ENCODE assay signal across 15 cellular contexts in genomic region chr4:83247415-83248357, GRCh38. TPM values are rescaled to one million over a fixed set of nuclear protein-coding genes. Genes with fewer than 3 reads are reported as not detected.
DNase-seq lines count a peak whose midpoint lies in the region; ATAC-seq, FAIRE-seq and TF ChIP-seq lines count a peak whose summit lies in the region.
"Had no signal": no experiment of that assay in that cellular context is flagged by ENCODE, and none has a peak within 500 bp of the region (broad histone marks: within the 10 kb centered on the region; RNA-seq: fewer than 3 reads in every experiment).

No MANE protein-coding gene starts in this region.

- no peaks in the 10 kb centered on the region for H3K36me3 ChIP-seq in colonic mucosa

- POLR2A ChIA-PET in activated CD4-positive, alpha-beta T cell treated with anti-CD3 and anti-CD28 coated beads, Interleukin-2, amount 10 ng/mL, durations not matched to agents 7 days and 5 days (lab: Charles Lee), result no interaction called here

- ATAC-seq in left lobe of liver (peak; percentile 21), HG02642 (IDR thresholded peaks at IDR 0.05; ENCODE audit: poor library complexity, unreplicated experiment) (no peak)
- ATAC-seq in stimulated activated memory B cell treated with anti-CD40 and anti-IgM and Interleukin-4, amounts not matched to agents 10 μg/mL and 1 μg/mL and 100 μg/mL, for 72 hours, result peak; percentile 12

- H3K27me3 Mint-ChIP-seq in activated CD4-positive, alpha-beta T cell treated with anti-CD3 and anti-CD28 coated beads, Interleukin-2, amount 10 ng/mL, durations not matched to agents 7 days and 5 days, result peaks cover 25% of the 10 kb centered on the region
- H3K27me3 Mint-ChIP-seq in stimulated activated memory B cell treated with anti-CD40 and anti-IgM and Interleukin-4, amounts not matched to agents 10 μg/mL and 1 μg/mL and 100 μg/mL, for 72 hours, result no peaks in the 10 kb centered on the region

- H3K4me1 ChIP-seq in colonic mucosa, result peaks cover 5% of the 10 kb centered on the region
- H3K4me1 ChIP-seq: BLaER1 had no signal

- no peak for DNase-seq in activated CD4-positive, alpha-beta T cell treated with anti-CD3 and anti-CD28 coated beads, Interleukin-2, amount 10 ng/mL, durations not matched to agents 7 days and 5 days
- DNase-seq in activated CD4-positive, alpha-beta T cell treated with anti-CD3 and anti-CD28 coated beads for 4 hours, result no peak
- DNase-seq in colonic mucosa (no peak), left lobe of liver (ENCODE audit: low spot score) (no peak), coronary artery (ENCODE audit: low spot score) (no peak), RCC 7860 (ENCODE audit: low spot score) (no peak)
- DNase-seq: CD8-positive, alpha-beta memory T cell; NCI-H1417 treated with DMSO at 0.1 percent for 48 hours; NCI-H2029; NCI-H510A treated with DMSO at 0.1 percent for 48 hours; RPMI8226 had no signal

- FAIRE-seq in RCC 7860 (lab: Jason Lieb, UNC), result no peak

- H3K9me3 ChIP-seq in colonic mucosa, result no peaks in the 10 kb centered on the region
- H3K9me3 ChIP-seq: BLaER1 had no signal

- peaks cover 29% of the 10 kb centered on the region for H3K4me1 Mint-ChIP-seq in activated CD4-positive, alpha-beta T cell treated with anti-CD3 and anti-CD28 coated beads, Interleukin-2, amount 10 ng/mL, durations not matched to agents 7 days and 5 days
- peaks cover 38% of the 10 kb centered on the region for H3K4me1 Mint-ChIP-seq in stimulated activated memory B cell treated with anti-CD40 and anti-IgM and Interleukin-4, amounts not matched to agents 10 μg/mL and 1 μg/mL and 100 μg/mL, for 72 hours

- intact Hi-C loops in colonic mucosa (cut with DNase I), result no loop called here

- H3K4me3 Mint-ChIP-seq in activated CD4-positive, alpha-beta T cell treated with anti-CD3 and anti-CD28 coated beads, Interleukin-2, amount 10 ng/mL, durations not matched to agents 7 days and 5 days, result no peak overlapping the region
- no peak overlapping the region for H3K4me3 Mint-ChIP-seq in stimulated activated memory B cell treated with anti-CD40 and anti-IgM and Interleukin-4, amounts not matched to agents 10 μg/mL and 1 μg/mL and 100 μg/mL, for 72 hours
- H3K4me3 Mint-ChIP-seq: CD8-positive, alpha-beta memory T cell had no signal

- H3K9me3 Mint-ChIP-seq in activated CD4-positive, alpha-beta T cell treated with anti-CD3 and anti-CD28 coated beads, Interleukin-2, amount 10 ng/mL, durations not matched to agents 7 days and 5 days, result peaks cover 8% of the 10 kb centered on the region
- no peaks in the 10 kb centered on the region for H3K9me3 Mint-ChIP-seq in stimulated activated memory B cell treated with anti-CD40 and anti-IgM and Interleukin-4, amounts not matched to agents 10 μg/mL and 1 μg/mL and 100 μg/mL, for 72 hours
- H3K9me3 Mint-ChIP-seq: CD8-positive, alpha-beta memory T cell had no signal

- CTCF ChIA-PET in activated CD4-positive, alpha-beta T cell treated with anti-CD3 and anti-CD28 coated beads, Interleukin-2, amount 10 ng/mL, durations not matched to agents 7 days and 5 days (lab: Charles Lee), result interaction anchor here (0.6 to 1.0 kb wide), 2 partner anchors 31 to 110 kb away, joined by 3 read pairs; no protein-coding TSS in a partner anchor

- H3K4me3 ChIP-seq in colonic mucosa, result no peak overlapping the region
- no peak overlapping the region for H3K4me3 ChIP-seq in coronary artery
- H3K4me3 ChIP-seq: BLaER1 had no signal

- TF ChIP-seq CTCF in colonic mucosa (IDR thresholded peaks at IDR 0.05) (no peak), coronary artery (IDR thresholded peaks at IDR 0.05) (no peak)

- H3K9ac ChIP-seq in colonic mucosa (ENCODE audit: low read depth in 2 of 2, low read length in 2 of 2), result peak overlapping the region; percentile 20 to 24
- H3K9ac ChIP-seq: BLaER1 had no signal

- peak overlapping the region; percentile 54 for H3K27ac Mint-ChIP-seq in activated CD4-positive, alpha-beta T cell treated with anti-CD3 and anti-CD28 coated beads, Interleukin-2, amount 10 ng/mL, durations not matched to agents 7 days and 5 days
- no peak overlapping the region for H3K27ac Mint-ChIP-seq in stimulated activated memory B cell treated with anti-CD40 and anti-IgM and Interleukin-4, amounts not matched to agents 10 μg/mL and 1 μg/mL and 100 μg/mL, for 72 hours

- peak overlapping the region; percentile 61 for H3K27ac ChIP-seq in colonic mucosa
- H3K27ac ChIP-seq in coronary artery, result no peak overlapping the region
- H3K27ac ChIP-seq: 22Rv1, BLaER1 had no signal

- H3K27me3 ChIP-seq in colonic mucosa, result no peaks in the 10 kb centered on the region
- H3K27me3 ChIP-seq: BLaER1 had no signal

- H3K36me3 Mint-ChIP-seq in activated CD4-positive, alpha-beta T cell treated with anti-CD3 and anti-CD28 coated beads, Interleukin-2, amount 10 ng/mL, durations not matched to agents 7 days and 5 days (ENCODE audit: low read depth), result peaks cover 33% of the 10 kb centered on the region
- peaks cover 7% of the 10 kb centered on the region for H3K36me3 Mint-ChIP-seq in stimulated activated memory B cell treated with anti-CD40 and anti-IgM and Interleukin-4, amounts not matched to agents 10 μg/mL and 1 μg/mL and 100 μg/mL, for 72 hours

RNA-seq across cellular contexts. Expression of gene COQ2, which starts 36.9 kb away (rescaled TPM):
- total RNA-seq in activated CD4-positive, alpha-beta T cell treated with anti-CD3 and anti-CD28 coated beads, Interleukin-2, amount 10 ng/mL, durations not matched to agents 7 days and 5 days, result 10 to 100 TPM; 16.2 to 17.9 TPM
- total RNA-seq in colonic mucosa (10 to 100 TPM; 23.4 to 28.3 TPM), left lobe of liver (10.3 TPM)
